Comparison of ENCODE assay signal across 11 cellular contexts in the genomic region with DNA sequence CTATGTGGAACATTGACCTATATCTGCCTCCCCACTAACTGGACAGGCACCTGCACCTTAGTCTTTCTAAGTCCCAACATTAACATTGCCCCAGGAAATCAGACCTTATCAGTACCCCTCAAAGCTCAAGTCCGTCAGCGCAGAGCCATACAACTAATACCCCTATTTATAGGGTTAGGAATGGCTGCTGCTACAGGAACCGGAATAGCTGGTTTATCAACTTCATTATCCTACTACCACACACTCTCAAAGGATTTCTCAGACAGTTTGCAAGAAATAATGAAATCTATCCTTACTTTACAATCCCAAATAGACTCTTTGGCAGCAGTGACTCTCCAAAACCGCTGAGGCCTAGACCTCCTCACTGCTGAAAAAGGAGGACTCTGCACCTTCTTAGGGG. TPM values are rescaled to one million over a fixed set of nuclear protein-coding genes. Genes with fewer than 3 reads are reported as not detected.
A peak's percentile ranks its signal among the peaks of the same experiment; 100 is the strongest.
DNase-seq lines count a peak whose midpoint lies in the region; FAIRE-seq and TF ChIP-seq lines count a peak whose summit lies in the region.
"Not testable (repeated sequence)": the region's sequence is repeated elsewhere in the genome, so short reads cannot be mapped to it uniquely, and the experiment has no call there.
"Had no signal": no experiment of that assay in that cellular context is flagged by ENCODE, and none has a peak within 500 bp of the region (broad histone marks: within the 10 kb centered on the region; RNA-seq: fewer than 3 reads in every experiment).

No MANE protein-coding gene starts in this region.

- WGBS in trophoblast cell (ENCODE audit: extremely low coverage, insufficient coverage, insufficient read length): no CpG with 5 or more reads among the region's 4 CpGs

- not testable (repeated sequence) for FAIRE-seq in bronchial epithelial cell (lab: Jason Lieb, UNC); keratinocyte (lab: Jason Lieb, UNC)

- not testable (repeated sequence) for H3K27me3 ChIP-seq in PC-9 (ENCODE audit: insufficient read depth, low read depth); bronchial epithelial cell (ENCODE audit: control insufficient read depth, insufficient read depth, low read length); keratinocyte (ENCODE audit: control insufficient read depth, extremely low read depth, insufficient read depth, low read length); trophoblast cell (ENCODE audit: insufficient read depth, low read length)

- not testable (repeated sequence) for H3K27me3 Mint-ChIP-seq in Calu3 (ENCODE audit: unreplicated experiment)

- H3F3A ChIP-seq in PC-9 (ENCODE audit: insufficient read depth, low read depth): peaks cover 26% of the 10 kb centered on the region; the same call in 1 of the 2 replicates

- DNase-seq in Calu3; keratinocyte (ENCODE audit: low read depth, low spot score): not testable (repeated sequence)
- DNase-seq in HT-29 (ENCODE audit: low spot score): peak; percentile 47
- peak; percentile 32 to 67 for DNase-seq in PC-9
- peak; percentile 59 for DNase-seq in bronchial epithelial cell (ENCODE audit: low read depth)
- peak in 1 of 2 donors; percentile 70 for DNase-seq in trophoblast cell

- H3K4me3 Mint-ChIP-seq in Calu3 (ENCODE audit: low read depth, unreplicated experiment): peak overlapping the region; percentile 47

- not testable (repeated sequence) for H3K4ac ChIP-seq in trophoblast cell (ENCODE audit: low read depth, low read length)

- H3K4me1 ChIP-seq in PC-9 (replicated peaks; ENCODE audit: insufficient read depth): peaks cover 27% of the 10 kb centered on the region
- H3K4me1 ChIP-seq in keratinocyte (ENCODE audit: control insufficient read depth, extremely low read depth, insufficient read depth, low read length); trophoblast cell (ENCODE audit: control insufficient read depth in 1 of 2, insufficient read depth in 2 of 2, low read length in 2 of 2): not testable (repeated sequence)

- BruUV-seq in Calu3 (replicated peaks; lab: Mats Ljungman, UMichigan); PC-9 (replicated peaks; lab: Mats Ljungman, UMichigan): not testable (repeated sequence)

- H3K4me2 ChIP-seq in PC-9 (peak overlapping the region; percentile 67), trophoblast cell (ENCODE audit: low read length) (peak overlapping the region; percentile 30)
- H3K4me2 ChIP-seq in keratinocyte (ENCODE audit: control insufficient read depth, extremely low read depth, insufficient read depth, low read depth, low read length): not testable (repeated sequence)

- peak overlapping the region; percentile 55 for H3K27ac Mint-ChIP-seq in Calu3 (ENCODE audit: unreplicated experiment)

- H3K23ac ChIP-seq in trophoblast cell (ENCODE audit: low read length): not testable (repeated sequence)

- H3K9me3 Mint-ChIP-seq in Calu3 (ENCODE audit: low read depth, unreplicated experiment): not testable (repeated sequence)

- H2AFZ ChIP-seq in PC-9 (peak overlapping the region; percentile 65), keratinocyte (ENCODE audit: control insufficient read depth, low read length) (peak overlapping the region; percentile 12)
- H2AFZ ChIP-seq in trophoblast cell (ENCODE audit: insufficient read depth, low read length, poor library complexity): not testable (repeated sequence)

- not testable (repeated sequence) for H3K9ac ChIP-seq in keratinocyte (ENCODE audit: control insufficient read depth, extremely low read depth, insufficient read depth, low read length); trophoblast cell (ENCODE audit: low read length)

- CTCF ChIA-PET in Calu3 (lab: Charles Lee): interaction anchor here (0.6 kb wide), 1 partner anchor 88 kb away, joined by 3 read pairs; no protein-coding TSS in a partner anchor
- CTCF ChIA-PET in PC-9 (lab: Charles Lee): interaction anchor here (0.6 kb wide), 1 partner anchor 7 kb away, joined by 4 read pairs; no protein-coding TSS in a partner anchor

- not testable (repeated sequence) for H2BK12ac ChIP-seq in trophoblast cell (ENCODE audit: low read length)

- H2BK5ac ChIP-seq in trophoblast cell (ENCODE audit: low read depth, low read length, poor library complexity): peak overlapping the region; percentile 21

- H3K9me2 ChIP-seq in PC-9 (ENCODE audit: insufficient read depth): not testable (repeated sequence)

- not testable (repeated sequence) for H2BK120ac ChIP-seq in trophoblast cell (ENCODE audit: insufficient read depth, low read length, poor library complexity)

- H4K91ac ChIP-seq in trophoblast cell (ENCODE audit: low read depth, low read length): not testable (repeated sequence)

- H3K27ac ChIP-seq in PC-9 (peak overlapping the region; percentile 73), trophoblast cell (ENCODE audit: low read depth, low read length) (peak overlapping the region; percentile 47)
- H3K27ac ChIP-seq in keratinocyte (ENCODE audit: control insufficient read depth, insufficient read depth, low read length): not testable (repeated sequence)

- H3K4me3 ChIP-seq in PC-9: peak overlapping the region; percentile 31; the same call in 1 of the 2 replicates
- H3K4me3 ChIP-seq in bronchial epithelial cell (ENCODE audit: low read depth, low read length); keratinocyte (ENCODE audit: control insufficient read depth in 2 of 3, extremely low read depth in 1 of 3, insufficient read depth in 2 of 3, low read depth in 1 of 3, low read length in 3 of 3); trophoblast cell (ENCODE audit: low read depth, low read length): not testable (repeated sequence)

- H3K36me3 ChIP-seq in PC-9 (ENCODE audit: low read depth); bronchial epithelial cell (ENCODE audit: control insufficient read depth, insufficient read depth, low read length); keratinocyte (ENCODE audit: control insufficient read depth in 2 of 2, extremely low read depth in 1 of 2, insufficient read depth in 2 of 2, low read length in 2 of 2); trophoblast cell (ENCODE audit: control insufficient read depth in 1 of 2, insufficient read depth in 2 of 2, low read length in 2 of 2): not testable (repeated sequence)

- POLR2A ChIA-PET in PC-9 (lab: Charles Lee; ENCODE audit: unreplicated experiment): not testable (repeated sequence)

- peaks cover 29% of the 10 kb centered on the region for H3K4me1 Mint-ChIP-seq in Calu3 (ENCODE audit: low read depth, unreplicated experiment)

- not testable (repeated sequence) for TF ChIP-seq CTCF in Calu3 (IDR thresholded peaks at IDR 0.05; ENCODE audit: unreplicated experiment); PC-9 (conservative IDR thresholded peaks at IDR 0.05); bronchial epithelial cell (IDR thresholded peaks at IDR 0.05; ENCODE audit: insufficient read depth, low read length, severe bottlenecking); keratinocyte (optimal IDR thresholded peaks at IDR 0.05 in 1 of 3, IDR thresholded peaks at IDR 0.05 in 1 of 3, conservative IDR thresholded peaks at IDR 0.05 in 1 of 3; ENCODE audit: extremely low read depth in 1 of 3, insufficient read depth in 2 of 3, low read length in 3 of 3)

- H3K79me1 ChIP-seq in trophoblast cell (ENCODE audit: low read length): not testable (repeated sequence)

- H4K8ac ChIP-seq in trophoblast cell (ENCODE audit: low read depth, low read length): not testable (repeated sequence)

- H3K9me1 ChIP-seq in keratinocyte (ENCODE audit: control insufficient read depth, extremely low read depth, insufficient read depth, low read length): not testable (repeated sequence)

- H4K20me1 ChIP-seq in PC-9 (ENCODE audit: insufficient read depth); keratinocyte (ENCODE audit: control insufficient read depth, extremely low read depth, insufficient read depth, low read length): not testable (repeated sequence)

- not testable (repeated sequence) for H3K18ac ChIP-seq in trophoblast cell (ENCODE audit: low read length)

- H4K12ac ChIP-seq in trophoblast cell (ENCODE audit: low read depth, low read length): not testable (repeated sequence)

- H3K36me3 Mint-ChIP-seq in Calu3 (ENCODE audit: insufficient read depth, unreplicated experiment): peaks cover 34% of the 10 kb centered on the region

- intact Hi-C loops in Calu3 (cut with micrococcal nuclease; ENCODE audit: unreplicated experiment); PC-9 (cut with micrococcal nuclease; ENCODE audit: unreplicated experiment): not testable (repeated sequence)

- H3K9me3 ChIP-seq in PC-9 (ENCODE audit: insufficient read depth, low read depth); keratinocyte (ENCODE audit: control insufficient read depth, low read depth, low read length); trophoblast cell (ENCODE audit: insufficient read depth, low read depth, low read length): not testable (repeated sequence)

- H3K79me2 ChIP-seq in PC-9 (ENCODE audit: low read depth); keratinocyte (ENCODE audit: control insufficient read depth, insufficient read depth, low read length); trophoblast cell (ENCODE audit: control insufficient read depth, insufficient read depth, low read length, poor library complexity): not testable (repeated sequence)

- not testable (repeated sequence) for H2AK5ac ChIP-seq in trophoblast cell (ENCODE audit: low read length)

- dilution Hi-C loops in keratinocyte (cut with MboI; ENCODE audit: extremely low pct_ligation_motif_present, low sequenced_read_pairs): not testable (repeated sequence)

- not testable (repeated sequence) for H3K14ac ChIP-seq in trophoblast cell (ENCODE audit: low read length)

RNA-seq across cellular contexts. Expression of a gene that starts 48.9 kb away (rescaled TPM):
- total RNA-seq in Calu3 (2022) (12.7 and 14.4 TPM in 2 replicates), PC-9 (2021) (6.5 and 8.7 TPM in 2 replicates), bronchial epithelial cell (under 0.01 and 0.51 TPM in 2 replicates)
- 6.9 and 7.1 TPM in 2 replicates for total RNA-seq in HT-29 (2014; rRNA removed; shearing (Covaris generic))
- 0.26 TPM in 1 of 3 replicates, not detected in the others for polyA plus RNA-seq in keratinocyte
- not detected for polyA plus RNA-seq in keratinocyte (2011; ENCODE audit: low read depth)
- not detected in 2 replicates for polyA plus RNA-seq in keratinocyte (2011; cell fraction: cytosol; rRNA removed)
- 0.24 and 0.27 TPM in 2 replicates for polyA plus RNA-seq in keratinocyte (2011; cell fraction: nucleus; rRNA removed)
- polyA plus RNA-seq in keratinocyte (2012; ENCODE audit: low replicate concordance): 0.28 TPM in 1 of 2 replicates, not detected in the other
- polyA minus RNA-seq in keratinocyte: 0.46 TPM in 1 of 3 replicates, not detected in the others
- not detected for polyA minus RNA-seq in keratinocyte (2011; cell fraction: cytosol; rRNA and poly(A)+ RNA removed)
- polyA minus RNA-seq in keratinocyte (2011; cell fraction: nucleus; rRNA and poly(A)+ RNA removed): 0.39 TPM in 1 of 2 replicates, not detected in the other
- polyA plus RNA-seq in trophoblast cell (2013): 0.15 TPM in 1 of 2 replicates, not detected in the other
- total RNA-seq: CD4-positive, alpha-beta T cell; CD8-positive, alpha-beta memory T cell; GM23248; H7 had no signal
- polyA plus RNA-seq: CD8-positive, alpha-beta memory T cell; GM23248; H1 had no signal
